In the genomic region with DNA sequence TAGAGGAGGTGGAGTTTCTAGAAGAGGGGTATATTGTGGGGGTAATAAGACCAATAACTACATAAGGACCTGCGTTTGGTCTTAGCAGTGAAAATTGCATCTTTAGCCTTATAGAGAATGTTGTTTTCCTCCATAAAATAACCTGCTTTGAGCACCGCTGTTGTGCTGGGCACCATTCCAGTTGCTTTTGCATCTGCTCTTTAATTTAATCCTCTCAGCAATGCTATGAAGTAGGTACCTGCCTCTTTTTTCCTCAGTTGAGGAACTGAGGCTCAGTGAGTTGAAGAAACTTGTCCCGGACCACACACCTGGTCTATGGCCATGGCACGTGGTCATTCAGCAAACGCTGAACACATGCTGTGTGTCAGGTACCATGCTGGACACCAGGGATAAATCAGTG, we compare ENCODE assay signal across 28 cellular contexts.
"Had no signal": no experiment of that assay in that cellular context is flagged by ENCODE, and none has a peak within 500 bp of the region (broad histone marks: within the 10 kb centered on the region; RNA-seq: fewer than 3 reads in every experiment).

No MANE protein-coding gene starts in this region.

- H3K9me3 Mint-ChIP-seq: activated B cell treated with CpG ODN at 0.5 μM for 24 hours; activated naive CD4-positive, alpha-beta T cell treated with anti-CD3 and anti-CD28 coated beads for 36 hours; activated T-cell treated with anti-CD3 and anti-CD28 coated beads, Interleukin-2, amount 50 U/mL, for 72 hours; dendritic cell treated with granulocyte-macrophage colony-stimulating factor and Interleukin-4, amounts not matched to agents 40 ng/mL and 50 ng/mL, for 4 days; naive thymus-derived CD8-positive, alpha-beta T cell; neural progenitor cell; T-helper 2 cell treated with Interferon-gamma antibody and Interleukin-4, amounts not matched to agents 5 μg/mL and 100 μg/mL, for 36 hours had no signal

- H3K36me3 ChIP-seq: esophagus squamous epithelium, left lung, lower lobe of right lung, neural progenitor cell, tibial artery, upper lobe of right lung had no signal

- H3K4me2 ChIP-seq: neural progenitor cell had no signal

- H3K27ac Mint-ChIP-seq: activated B cell treated with CpG ODN at 0.5 μM for 24 hours; activated naive CD4-positive, alpha-beta T cell treated with anti-CD3 and anti-CD28 coated beads for 36 hours; activated T-cell treated with anti-CD3 and anti-CD28 coated beads, Interleukin-2, amount 50 U/mL, for 72 hours; dendritic cell treated with granulocyte-macrophage colony-stimulating factor and Interleukin-4, amounts not matched to agents 40 ng/mL and 50 ng/mL, for 4 days; T-helper 2 cell treated with Interferon-gamma antibody and Interleukin-4, amounts not matched to agents 5 μg/mL and 100 μg/mL, for 36 hours had no signal

- H3K4me3 Mint-ChIP-seq: activated B cell treated with CpG ODN at 0.5 μM for 24 hours; activated naive CD4-positive, alpha-beta T cell treated with anti-CD3 and anti-CD28 coated beads for 36 hours; activated T-cell treated with anti-CD3 and anti-CD28 coated beads, Interleukin-2, amount 50 U/mL, for 72 hours; dendritic cell treated with granulocyte-macrophage colony-stimulating factor and Interleukin-4, amounts not matched to agents 40 ng/mL and 50 ng/mL, for 4 days; naive thymus-derived CD8-positive, alpha-beta T cell; neural progenitor cell; T-helper 2 cell treated with Interferon-gamma antibody and Interleukin-4, amounts not matched to agents 5 μg/mL and 100 μg/mL, for 36 hours had no signal

- DNase-seq: activated B cell treated with CpG ODN at 0.5 μM for 24 hours; activated CD4-positive, alpha-beta T cell treated with anti-CD3 and anti-CD28 coated beads, Interleukin-2, amount 50 U/mL, for 4 hours; activated effector memory CD4-positive, alpha-beta T cell treated with anti-CD3 and anti-CD28 coated beads, Interleukin-2, amount 50 U/mL, for 16 hours; activated naive CD4-positive, alpha-beta T cell treated with anti-CD3 and anti-CD28 coated beads for 36 hours; activated T-cell treated with anti-CD3 and anti-CD28 coated beads for 4 hours; activated T-cell treated with anti-CD3 and anti-CD28 coated beads, Interleukin-2, amount 50 U/mL, for 72 hours; amniotic stem cell; central memory CD4-positive, alpha-beta T cell; effector CD8-positive, alpha-beta T cell; esophagus squamous epithelium; foreskin melanocyte; left lung; lower lobe of right lung; mesenchymal stem cell; naive thymus-derived CD8-positive, alpha-beta T cell; occipital lobe; stimulated activated CD4-positive, alpha-beta T cell treated with anti-CD3 and anti-CD28 coated beads, Interleukin-12 subunit alpha, Interleukin-12 subunit beta, amount 100 ng/mL, for 4 hours; stimulated activated CD4-positive, alpha-beta T cell treated with anti-CD3 and anti-CD28 coated beads, Interleukin-4, amount 100 ng/mL, for 1 hour; stimulated activated naive CD8-positive, alpha-beta T cell treated with anti-CD3 and anti-CD28 coated beads, Interleukin-15, Interleukin-2, amounts not matched to agents 100 U/mL and 50 U/mL, for 24 hours; substantia nigra; T-helper 1 cell; tibial artery; upper lobe of right lung had no signal

- H2AFZ ChIP-seq: neural progenitor cell had no signal

- H3K4me3 ChIP-seq: esophagus squamous epithelium, left lung, lower lobe of right lung, neural progenitor cell, tibial artery, upper lobe of right lung had no signal

- H3K9ac ChIP-seq: neural progenitor cell had no signal

- H3K9me3 ChIP-seq: esophagus squamous epithelium, left lung, lower lobe of right lung, tibial artery, upper lobe of right lung had no signal

- H3K27me3 Mint-ChIP-seq: activated B cell treated with CpG ODN at 0.5 μM for 24 hours; dendritic cell treated with granulocyte-macrophage colony-stimulating factor and Interleukin-4, amounts not matched to agents 40 ng/mL and 50 ng/mL, for 4 days; naive thymus-derived CD8-positive, alpha-beta T cell had no signal

- ATAC-seq: activated T-cell treated with anti-CD3 and anti-CD28 coated beads, Interleukin-2, amount 50 U/mL, for 72 hours; left lung; lower lobe of right lung; naive thymus-derived CD8-positive, alpha-beta T cell; right cardiac atrium; stimulated activated naive CD8-positive, alpha-beta T cell treated with anti-CD3 and anti-CD28 coated beads, Interleukin-15, Interleukin-2, amounts not matched to agents 100 U/mL and 50 U/mL, for 24 hours; upper lobe of right lung had no signal

- H3K4me1 ChIP-seq: upper lobe of right lung had no signal

- H3K27me3 ChIP-seq: esophagus squamous epithelium, left lung, neural progenitor cell, tibial artery, upper lobe of right lung had no signal

- H3K27ac ChIP-seq: epithelial cell of prostate, esophagus squamous epithelium, left lung, lower lobe of right lung, neural progenitor cell, tibial artery, upper lobe of right lung had no signal
